Comparison of ENCODE assay signal across 11 cellular contexts in the genomic region with DNA sequence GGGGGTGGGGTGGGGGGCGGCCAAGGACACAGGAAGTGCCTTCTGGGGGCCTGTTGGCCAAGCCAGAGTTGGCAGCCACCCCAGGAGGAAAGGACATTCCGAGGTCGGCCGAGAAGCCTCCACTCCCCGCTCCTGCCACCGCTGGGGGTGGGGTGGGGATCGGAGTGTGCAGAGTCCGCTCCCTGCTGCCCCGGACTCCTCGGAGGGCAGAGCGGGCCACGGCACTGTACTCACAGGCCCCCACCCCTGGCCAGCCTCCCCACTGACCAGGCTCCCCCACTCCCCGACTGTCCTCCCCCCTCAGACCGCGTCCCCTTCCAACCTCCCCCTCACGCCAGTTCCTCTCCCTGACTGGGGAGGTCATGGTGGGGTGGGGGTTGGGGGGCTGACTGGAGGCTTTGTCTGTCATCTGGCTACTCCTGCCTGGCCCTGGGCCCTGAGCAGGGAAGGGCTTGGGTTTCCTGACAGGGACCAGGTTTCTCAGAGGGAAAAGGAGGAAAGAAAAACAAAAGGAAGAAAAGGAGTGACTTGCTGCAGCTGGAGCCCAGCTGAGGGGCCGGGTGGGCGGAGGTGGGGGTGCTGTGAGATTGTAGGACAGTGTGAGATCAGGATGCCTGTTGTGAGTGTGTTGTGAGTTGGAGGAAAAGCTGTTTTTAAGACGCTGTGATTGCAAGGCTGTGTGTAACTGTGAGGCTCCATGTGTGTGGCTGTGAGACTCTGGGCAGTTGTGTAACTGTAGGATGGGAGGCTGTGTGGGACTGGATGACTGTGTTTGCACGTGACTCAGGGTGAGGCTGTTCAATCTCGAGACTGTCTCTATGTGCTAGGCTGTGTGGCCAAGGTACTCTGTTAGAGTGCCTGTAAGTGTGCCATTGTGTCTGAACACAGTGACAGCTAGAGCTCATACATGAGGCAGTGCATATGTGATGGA. TPM values are rescaled to one million over a fixed set of nuclear protein-coding genes. Genes with fewer than 3 reads are reported as not detected.
A peak's percentile ranks its signal among the peaks of the same experiment; 100 is the strongest.
DNase-seq lines count a peak whose midpoint lies in the region; ATAC-seq, FAIRE-seq and TF ChIP-seq lines count a peak whose summit lies in the region.
"Had no signal": no experiment of that assay in that cellular context is flagged by ENCODE, and none has a peak within 500 bp of the region (broad histone marks: within the 10 kb centered on the region; RNA-seq: fewer than 3 reads in every experiment).

No MANE protein-coding gene starts in this region.

- FAIRE-seq in pancreas (lab: Jason Lieb, UNC): no peak

- H3K4me3 ChIP-seq in gastroesophageal sphincter (no peak overlapping the region), pancreas (no peak overlapping the region)

- no peak for TF ChIP-seq POLR2A in gastroesophageal sphincter (IDR thresholded peaks at IDR 0.05)

- H3K36me3 ChIP-seq in gastroesophageal sphincter (no peaks in the 10 kb centered on the region), pancreas (no peaks in the 10 kb centered on the region)

- H3K4me1 ChIP-seq in gastroesophageal sphincter (peaks cover 0 to 24% (median 7%) of the 10 kb centered on the region in 3 donors), pancreas (no peaks in the 10 kb centered on the region)

- peak; percentile 82 for ATAC-seq in SK-N-SH treated with all-trans-retinoic acid at 6 μM for 48 hours
- ATAC-seq in gastroesophageal sphincter: peak; percentile 82
- ATAC-seq in pancreas: peak; percentile 40 to 81 (median 74)
- no peak for ATAC-seq in GM21390 (IDR thresholded peaks at IDR 0.05; ENCODE audit: unreplicated experiment)

- H3K9me3 ChIP-seq in gastroesophageal sphincter (peaks cover 0 to 4% (median 0%) of the 10 kb centered on the region in 3 donors), pancreas (no peaks in the 10 kb centered on the region)

- intact Hi-C loops in pancreas (cut with DNase I): no loop called here

- no peak for TF ChIP-seq CTCF in gastroesophageal sphincter (IDR thresholded peaks at IDR 0.05)
- no peak for TF ChIP-seq CTCF in pancreas (IDR thresholded peaks at IDR 0.05)
- TF ChIP-seq CTCF in GM10266 (IDR thresholded peaks at IDR 0.05; ENCODE audit: control insufficient read depth, insufficient read depth, low read depth, missing control alignments): no peak

- WGBS in gastroesophageal sphincter (ENCODE audit: low coverage in 1 of 2), 2 donors: 3 to 26% methylated on average over 3 to 5 of the region's 21 CpGs
- WGBS in pancreas, 2 donors: 16 to 18% methylated on average over 18 to 21 of the region's 21 CpGs

- no peak for TF ChIP-seq EP300 in gastroesophageal sphincter (IDR thresholded peaks at IDR 0.05)

- H3K27me3 ChIP-seq in gastroesophageal sphincter (peaks cover 70% of the 10 kb centered on the region), pancreas (no peaks in the 10 kb centered on the region)

- DNase-seq in GM03348 (ENCODE audit: low spot score) (peak; percentile 78), pancreas (peak in 2 of 6 donors; percentile 24 to 61), COR-L47 (lab: John Stamatoyannopoulos, UW) (no peak), SKM-1 treated with dmso at 0.1 percent for 144 hours (lab: John Stamatoyannopoulos, UW; ENCODE audit: unreplicated experiment) (no peak), GM10266 (ENCODE audit: extremely low spot score) (no peak)
- DNase-seq: activated effector memory CD4-positive, alpha-beta T cell treated with anti-CD3 and anti-CD28 coated beads, Interleukin-2, amount 50 U/mL, for 16 hours; stimulated activated CD8-positive, alpha-beta memory T cell treated with anti-CD3 and anti-CD28 coated beads, Interleukin-4, amount 100 ng/mL, for 48 hours had no signal

- H3K27ac ChIP-seq in gastroesophageal sphincter (peak overlapping the region in 2 of 4 donors; percentile 19 to 25), pancreas (no peak overlapping the region)

TF ChIP-seq in SK-N-SH treated with all-trans-retinoic acid at 6 μM for 48 hours, 23 proteins besides CTCF, POLR2A, EP300 and RAD21:
- TF ChIP-seq TCF4 (CRISPR knock-in tag; IDR thresholded peaks at IDR 0.05; ENCODE audit: borderline replicate concordance): no peak
- TF ChIP-seq, protein P1, sequence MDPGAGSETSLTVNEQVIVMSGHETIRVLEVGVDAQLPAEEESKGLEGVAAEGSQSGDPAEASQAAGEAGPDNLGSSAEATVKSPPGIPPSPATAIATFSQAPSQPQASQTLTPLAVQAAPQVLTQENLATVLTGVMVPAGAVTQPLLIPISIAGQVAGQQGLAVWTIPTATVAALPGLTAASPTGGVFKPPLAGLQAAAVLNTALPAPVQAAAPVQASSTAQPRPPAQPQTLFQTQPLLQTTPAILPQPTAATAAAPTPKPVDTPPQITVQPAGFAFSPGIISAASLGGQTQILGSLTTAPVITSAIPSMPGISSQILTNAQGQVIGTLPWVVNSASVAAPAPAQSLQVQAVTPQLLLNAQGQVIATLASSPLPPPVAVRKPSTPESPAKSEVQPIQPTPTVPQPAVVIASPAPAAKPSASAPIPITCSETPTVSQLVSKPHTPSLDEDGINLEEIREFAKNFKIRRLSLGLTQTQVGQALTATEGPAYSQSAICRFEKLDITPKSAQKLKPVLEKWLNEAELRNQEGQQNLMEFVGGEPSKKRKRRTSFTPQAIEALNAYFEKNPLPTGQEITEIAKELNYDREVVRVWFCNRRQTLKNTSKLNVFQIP (CRISPR knock-in tag; IDR thresholded peaks at IDR 0.05; ENCODE audit: borderline replicate concordance, low read depth): no peak
- TF ChIP-seq ZFP3 (CRISPR knock-in tag; IDR thresholded peaks at IDR 0.05): no peak
- no peak for TF ChIP-seq PPARA (CRISPR knock-in tag; IDR thresholded peaks at IDR 0.05; ENCODE audit: borderline replicate concordance)
- TF ChIP-seq ISL1 (CRISPR knock-in tag; IDR thresholded peaks at IDR 0.05): no peak
- no peak for TF ChIP-seq CSRNP3 (CRISPR knock-in tag; IDR thresholded peaks at IDR 0.05)

RNA-seq across cellular contexts. Expression of gene CNTFR, which starts 29.6 kb away (rescaled TPM):
- total RNA-seq in gastroesophageal sphincter: 10 to 100 TPM in 1 of 4 donors, 1 to 10 TPM in 1, under 1 TPM in 2; 0.47 to 11.6 (median 1.6) TPM
- total RNA-seq in pancreas: 1 to 10 TPM in 2 of 6 donors, under 1 TPM in 3, not detected in 1; 0.12 to 2.6 (median 0.31) TPM
- polyA plus RNA-seq in pancreas: 1 to 10 TPM in 1 of 2 donors, under 1 TPM in 1; 0.87 to 2.5 TPM
- total RNA-seq: lung microvascular endothelial cell had no signal

RNA-seq across cellular contexts. Expression of gene ENHO, which starts 37.1 kb away (rescaled TPM):
- total RNA-seq in gastroesophageal sphincter (1 to 10 TPM in 1 of 4 donors, under 1 TPM in 2, not detected in 1; 0.30 to 1.1 (median 0.31) TPM), pancreas (1 to 10 TPM in 1 of 6 donors, under 1 TPM in 5; 0.24 to 1.1 (median 0.49) TPM)
- 1 to 10 TPM; 1.7 to 4.3 TPM for polyA plus RNA-seq in pancreas
- total RNA-seq: lung microvascular endothelial cell had no signal

RNA-seq across cellular contexts. Expression of gene RPP25L, which starts 52.0 kb away (rescaled TPM):
- total RNA-seq in gastroesophageal sphincter (10 to 100 TPM; 16.6 to 29.4 (median 21.2) TPM), pancreas (10 to 100 TPM in 2 of 6 donors, 1 to 10 TPM in 4; 7.6 to 16.1 (median 10.0) TPM)
- polyA plus RNA-seq in pancreas: 10 to 100 TPM; 17.1 to 19.8 TPM
